In the genomic region with DNA sequence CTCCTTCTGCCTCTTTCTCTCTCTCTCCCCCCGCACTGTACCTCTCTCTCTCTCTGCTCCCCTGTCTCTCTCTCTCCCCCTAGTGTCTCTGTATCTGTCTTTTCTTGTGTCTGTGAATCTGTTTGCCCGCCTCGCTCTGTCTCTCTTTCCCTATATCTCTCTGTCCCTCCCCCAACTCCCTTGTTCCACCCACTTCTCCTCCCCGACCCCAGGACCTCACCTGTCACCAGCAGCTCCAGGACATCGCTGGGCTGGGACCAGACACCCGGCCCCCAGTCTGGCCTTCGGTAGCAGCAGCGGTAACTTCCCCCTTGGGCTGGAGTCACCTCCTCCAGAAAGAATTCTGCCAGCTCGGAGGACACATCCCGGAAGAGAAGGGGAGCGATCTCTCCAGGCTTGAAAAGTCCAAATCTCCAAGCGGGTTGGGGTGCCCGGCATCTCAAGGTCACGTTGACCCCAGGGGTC, we compare ENCODE assay signal across 10 cellular contexts. TPM values are rescaled to one million over a fixed set of nuclear protein-coding genes. Genes with fewer than 3 reads are reported as not detected.
DNase-seq lines count a peak whose midpoint lies in the region; ATAC-seq, FAIRE-seq and TF ChIP-seq lines count a peak whose summit lies in the region.
"Had no signal": no experiment of that assay in that cellular context is flagged by ENCODE, and none has a peak within 500 bp of the region (broad histone marks: within the 10 kb centered on the region; RNA-seq: fewer than 3 reads in every experiment).

No MANE protein-coding gene starts in this region.

- no peaks in the 10 kb centered on the region for H3K9me3 ChIP-seq in pancreas

- peak overlapping the region in 1 of 4 donors; percentile 17 for H3K27ac ChIP-seq in pancreas

- FAIRE-seq in pancreas (lab: Jason Lieb, UNC), result no peak

- H3K27ac Mint-ChIP-seq in T-cell, result peak overlapping the region; percentile 73 to 79

- H3K4me3 ChIP-seq in pancreas, result peak overlapping the region in 1 of 4 donors; percentile 30

- H3K27me3 ChIP-seq in pancreas, result peaks cover 0 to 4% (median 0%) of the 10 kb centered on the region in 4 donors

- DNase-seq in activated CD8-positive, alpha-beta memory T cell treated with anti-CD3 and anti-CD28 coated beads for 24 hours, result peak; percentile 70
- no peak for DNase-seq in activated CD8-positive, alpha-beta memory T cell treated with anti-CD3 and anti-CD28 coated beads, Interleukin-2, amount 50 U/mL, for 4 hours
- peak in 3 of 34 experiments; percentile 9 to 18 (median 12) for DNase-seq in T-cell
- DNase-seq in fibroblast of gingiva (ENCODE audit: low read depth), result peak; percentile 58
- DNase-seq in pancreas, result no peak
- no peak for DNase-seq in AG08396 (ENCODE audit: low spot score)

- no peaks in the 10 kb centered on the region for H3K4me1 ChIP-seq in pancreas

- TF ChIP-seq CTCF in pancreas (IDR thresholded peaks at IDR 0.05), result no peak

- H3K4me3 Mint-ChIP-seq in T-cell, result peak overlapping the region; percentile 42 to 79 (median 71)

- peaks cover 10 to 15% of the 10 kb centered on the region in 2 donors for H3K27me3 Mint-ChIP-seq in T-cell

- no peaks in the 10 kb centered on the region for H3K36me3 ChIP-seq in pancreas

- POLR2A ChIA-PET in T-cell (lab: Charles Lee), result no interaction called here

- 25 to 26% methylated on average over 14 of the region's 14 CpGs for WGBS in pancreas, 2 donors

- H3K9me3 Mint-ChIP-seq in T-cell, result no peaks in the 10 kb centered on the region

- intact Hi-C loops in pancreas (cut with DNase I), result no loop called here

- H3K36me3 Mint-ChIP-seq in T-cell, result no peaks in the 10 kb centered on the region

- CTCF ChIA-PET in T-cell (lab: Charles Lee), result interaction anchor here (0.6 to 1.0 kb wide), 4 partner anchors 38 to 226 kb away, joined by 3 to 4 read pairs (median 4); partner anchors contain the start of gene LILRB3 (in 1 of the 2)

- ATAC-seq in T-cell (replicated peaks in 1 of 4) (peak in 3 of 4 experiments; percentile 61 to 68 (median 62)), pancreas (peak in 3 of 4 donors; percentile 24 to 48 (median 40)), HG03108 (IDR thresholded peaks at IDR 0.05; ENCODE audit: unreplicated experiment) (no peak), GM21528 (IDR thresholded peaks at IDR 0.05; ENCODE audit: low FRiP score, unreplicated experiment) (no peak)

- H3K4me1 Mint-ChIP-seq in T-cell, result peaks cover 14 to 18% (median 17%) of the 10 kb centered on the region in 3 donors

RNA-seq across cellular contexts. Expression of gene OSCAR, which starts 3.9 kb away (rescaled TPM):
- total RNA-seq in T-cell, result under 1 TPM; 0.32 to 0.76 (median 0.58) TPM
- 1 to 10 TPM in 2 of 6 donors, under 1 TPM in 3, not detected in 1; 0.41 to 3.2 (median 0.84) TPM for total RNA-seq in pancreas
- polyA plus RNA-seq in pancreas, result 1 to 10 TPM; 1.0 to 1.1 TPM
- total RNA-seq: temporal lobe had no signal

RNA-seq across cellular contexts. Expression of gene NDUFA3, which starts 6.0 kb away (rescaled TPM):
- total RNA-seq in T-cell (100 to 1,000 TPM in 3 of 5 donors, 10 to 100 TPM in 2; 77.4 to 137 (median 123) TPM), pancreas (10 to 100 TPM; 27.7 to 52.1 (median 45.1) TPM)
- 100 to 1,000 TPM; 107 to 166 TPM for polyA plus RNA-seq in pancreas

RNA-seq across cellular contexts. Expression of gene TARM1, which starts 15.5 kb away (rescaled TPM):
- total RNA-seq in T-cell (not detected), pancreas (not detected)
- not detected for polyA plus RNA-seq in pancreas
- total RNA-seq: temporal lobe had no signal
- polyA plus RNA-seq: adipose tissue had no signal

RNA-seq across cellular contexts. Expression of gene TFPT, which starts 18.8 kb away (rescaled TPM):
- total RNA-seq in T-cell, result 10 to 100 TPM; 12.0 to 27.0 (median 20.7) TPM
- total RNA-seq in pancreas, result 1 to 10 TPM; 3.8 to 8.8 (median 5.0) TPM
- 10 to 100 TPM; 16.1 to 16.6 TPM for polyA plus RNA-seq in pancreas

RNA-seq across cellular contexts. Expression of gene PRPF31, which starts 18.9 kb away (rescaled TPM):
- 10 to 100 TPM; 56.3 to 75.3 (median 69.8) TPM for total RNA-seq in T-cell
- 10 to 100 TPM; 14.4 to 27.2 (median 19.5) TPM for total RNA-seq in pancreas
- polyA plus RNA-seq in pancreas, result 10 to 100 TPM; 45.0 to 47.1 TPM

Comparison
In these comparisons a context has a peak if more than half of its experiments do, and no peak if none do; other contexts are left out.
1. DNase-seq: peak in activated CD8-positive, alpha-beta memory T cell treated with anti-CD3 and anti-CD28 coated beads for 24 hours (single experiment) and fibroblast of gingiva (single experiment); none in activated CD8-positive, alpha-beta memory T cell treated with anti-CD3 and anti-CD28 coated beads, Interleukin-2, amount 50 U/mL, for 4 hours (single experiment), pancreas (0 of 6) and AG08396 (single experiment).
2. ATAC-seq: peak in T-cell (3 of 4) and pancreas (3 of 4); none in HG03108 (single experiment) and GM21528 (single experiment).